Comparison of ENCODE assay signal across 1 cellular context in genomic region chr20:34334654-34335407, GRCh38.
TF ChIP-seq lines count a peak whose summit lies in the region.

No MANE protein-coding gene starts in this region.

TF ChIP-seq in HepG2, 621 proteins besides CTCF, POLR2A, EP300 and RAD21 (continued from another document and continues in another):
- TF ChIP-seq ZNF800 (CRISPR knock-in tag; IDR thresholded peaks at IDR 0.05) (no peak), NFKB2 (CRISPR knock-in tag; IDR thresholded peaks at IDR 0.05; ENCODE audit: borderline replicate concordance) (peak; percentile 26; the same call in 1 of the 2 replicates), GTF3A (CRISPR knock-in tag; conservative IDR thresholded peaks at IDR 0.05) (no peak), TCF7L2 (IDR thresholded peaks at IDR 0.05; ENCODE audit: low read depth, low read length) (no peak), RCOR2 (CRISPR knock-in tag; IDR thresholded peaks at IDR 0.05) (peak; percentile 91), ZNF468 (CRISPR knock-in tag; IDR thresholded peaks at IDR 0.05) (no peak), NFE2L2 (IDR thresholded peaks at IDR 0.05; ENCODE audit: low read length) (no peak), ZNF546 (CRISPR knock-in tag; conservative IDR thresholded peaks at IDR 0.05) (0 out of 2 replicates have a peak, but pooled peaks have one; percentile 51), HNF4A (CRISPR knock-in tag; IDR thresholded peaks at IDR 0.05) (peak; percentile 38), ZNF292 (CRISPR knock-in tag; IDR thresholded peaks at IDR 0.05; ENCODE audit: borderline replicate concordance, low read depth) (no peak; the same call in 1 of the 2 replicates), KLF11 (CRISPR knock-in tag; IDR thresholded peaks at IDR 0.05) (no peak), ZNF781 (CRISPR knock-in tag; IDR thresholded peaks at IDR 0.05; ENCODE audit: borderline replicate concordance, not compliant biosample characterization) (no peak), CBX1 (IDR thresholded peaks at IDR 0.05; ENCODE audit: low read depth) (no peak), HOXA9 (CRISPR knock-in tag; IDR thresholded peaks at IDR 0.05; ENCODE audit: borderline replicate concordance) (no peak), ZNF276 (CRISPR knock-in tag; IDR thresholded peaks at IDR 0.05; ENCODE audit: low read depth) (0 out of 2 replicates have a peak, but pooled peaks have one; percentile 67), ZNF619 (CRISPR knock-in tag; IDR thresholded peaks at IDR 0.05) (no peak), ZNF710 (CRISPR knock-in tag; IDR thresholded peaks at IDR 0.05; ENCODE audit: borderline replicate concordance) (no peak), ZNF256 (CRISPR knock-in tag; conservative IDR thresholded peaks at IDR 0.05) (no peak), KDM1A (CRISPR knock-in tag; IDR thresholded peaks at IDR 0.05) (peak; percentile 94), HNF4G (IDR thresholded peaks at IDR 0.05; ENCODE audit: borderline replicate concordance, low read depth, low read length) (peak; percentile 53; the same call in 1 of the 2 replicates), HNF4G (CRISPR knock-in tag; IDR thresholded peaks at IDR 0.05; ENCODE audit: borderline replicate concordance, low read depth) (no peak), ZNF652 (CRISPR knock-in tag; IDR thresholded peaks at IDR 0.05; ENCODE audit: borderline replicate concordance, low read depth) (no peak), IRF9 (CRISPR knock-in tag; IDR thresholded peaks at IDR 0.05; ENCODE audit: borderline replicate concordance) (no peak), ZNF441 (CRISPR knock-in tag; IDR thresholded peaks at IDR 0.05; ENCODE audit: borderline replicate concordance) (0 out of 2 replicates have a peak, but pooled peaks have one; percentile 35), KLF9 (CRISPR knock-in tag; IDR thresholded peaks at IDR 0.05; ENCODE audit: low read depth) (0 out of 2 replicates have a peak, but pooled peaks have one; percentile 38), ZKSCAN5 (CRISPR knock-in tag; IDR thresholded peaks at IDR 0.05) (no peak), ZNF550 (CRISPR knock-in tag; IDR thresholded peaks at IDR 0.05; ENCODE audit: borderline replicate concordance) (no peak), ZSCAN20 (CRISPR knock-in tag; IDR thresholded peaks at IDR 0.05; ENCODE audit: borderline replicate concordance) (0 out of 2 replicates have a peak, but pooled peaks have one; percentile 21), CREM (IDR thresholded peaks at IDR 0.05) (0 out of 2 replicates have a peak, but pooled peaks have one; percentile 14), CREM (CRISPR knock-in tag; IDR thresholded peaks at IDR 0.05) (no peak), PREB (CRISPR knock-in tag; IDR thresholded peaks at IDR 0.05) (no peak), NBN (conservative IDR thresholded peaks at IDR 0.05) (no peak), RERE (CRISPR knock-in tag; IDR thresholded peaks at IDR 0.05; ENCODE audit: low read depth) (no peak), POGZ (CRISPR knock-in tag; IDR thresholded peaks at IDR 0.05) (0 out of 2 replicates have a peak, but pooled peaks have one; percentile 12), ZNF746 (CRISPR knock-in tag; IDR thresholded peaks at IDR 0.05) (no peak), ZNF577 (CRISPR knock-in tag; IDR thresholded peaks at IDR 0.05; ENCODE audit: borderline replicate concordance, low read depth) (no peak), ZNF784 (CRISPR knock-in tag; IDR thresholded peaks at IDR 0.05; ENCODE audit: borderline replicate concordance) (no peak), PAXIP1 (CRISPR knock-in tag; conservative IDR thresholded peaks at IDR 0.05) (peak; percentile 71), SNAI1 (CRISPR knock-in tag; IDR thresholded peaks at IDR 0.05; ENCODE audit: borderline replicate concordance) (no peak), KAT7 (CRISPR knock-in tag; IDR thresholded peaks at IDR 0.05; ENCODE audit: borderline replicate concordance) (no peak), ZNF367 (CRISPR knock-in tag; IDR thresholded peaks at IDR 0.05; ENCODE audit: borderline replicate concordance) (no peak), ETV5 (CRISPR knock-in tag; IDR thresholded peaks at IDR 0.05; ENCODE audit: borderline replicate concordance) (peak; percentile 24; the same call in 1 of the 2 replicates), ZFY (CRISPR knock-in tag; IDR thresholded peaks at IDR 0.05) (peak; percentile 11; the same call in 1 of the 2 replicates)
